ENCODE assay signal across 21 cellular contexts in the genomic region with DNA sequence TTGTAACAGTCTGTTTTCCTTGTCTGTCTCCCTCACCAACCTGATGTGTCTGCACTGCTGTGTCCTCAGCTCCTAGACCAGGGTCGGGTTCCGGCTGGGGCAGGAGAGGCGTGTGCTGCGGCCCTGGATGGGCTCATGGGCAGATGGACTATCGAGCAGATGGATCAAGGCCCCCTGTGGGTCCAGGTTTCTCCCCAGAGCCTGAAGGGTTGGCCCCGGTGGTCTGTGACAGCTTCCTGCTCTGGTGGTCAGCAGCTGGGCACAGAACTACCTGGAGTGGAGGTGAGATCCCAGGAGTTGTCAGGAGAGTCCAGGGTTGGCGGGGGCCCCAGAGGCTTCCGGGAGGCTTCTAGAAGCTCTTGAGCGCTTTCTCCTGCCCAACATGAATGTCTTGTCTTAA.
DNase-seq lines count a peak whose midpoint lies in the region; ATAC-seq and TF ChIP-seq lines count a peak whose summit lies in the region.
"Had no signal": no experiment of that assay in that cellular context is flagged by ENCODE, and none has a peak within 500 bp of the region (broad histone marks: within the 10 kb centered on the region; RNA-seq: fewer than 3 reads in every experiment).

No MANE protein-coding gene starts in this region.

- H3K4me1 Mint-ChIP-seq in T-helper 1 cell treated with Interleukin-12 subunit alpha and Interleukin-12 subunit beta and Interleukin-4 antibody, amounts not matched to agents 30 μg/mL and 1 μg/mL, for 36 hours (ENCODE audit: low read depth): peaks cover 61% of the 10 kb centered on the region
- peaks cover 56% of the 10 kb centered on the region for H3K4me1 Mint-ChIP-seq in stimulated activated effector memory CD8-positive, alpha-beta T cell treated with anti-CD3 and anti-CD28 coated beads, Interleukin-12 subunit alpha, Interleukin-12 subunit beta, amount 100 ng/mL, for 72 hours

- intact Hi-C loops in lower lobe of right lung (cut with DNase I): no loop called here

- H3K4me3 ChIP-seq in Peyer's patch: no peak overlapping the region
- no peak overlapping the region for H3K4me3 ChIP-seq in lower lobe of right lung
- H3K4me3 ChIP-seq: colonic mucosa, upper lobe of right lung had no signal

- H3K27ac ChIP-seq in Peyer's patch (peak overlapping the region in 3 of 4 donors; percentile 34 to 52 (median 36)), lower lobe of right lung (peak overlapping the region; percentile 27)
- H3K27ac ChIP-seq: C4-2B, colonic mucosa, neutrophil had no signal

- H3K4me3 Mint-ChIP-seq in T-helper 1 cell treated with Interleukin-12 subunit alpha and Interleukin-12 subunit beta and Interleukin-4 antibody, amounts not matched to agents 30 μg/mL and 1 μg/mL, for 36 hours: no peak overlapping the region
- H3K4me3 Mint-ChIP-seq in stimulated activated effector memory CD8-positive, alpha-beta T cell treated with anti-CD3 and anti-CD28 coated beads, Interleukin-12 subunit alpha, Interleukin-12 subunit beta, amount 100 ng/mL, for 72 hours: no peak overlapping the region
- H3K4me3 Mint-ChIP-seq: activated CD8-positive, alpha-beta T cell treated with anti-CD3 and anti-CD28 coated beads, Interleukin-2, amount 10 ng/mL, durations not matched to agents 7 days and 5 days; activated naive CD8-positive, alpha-beta T cell treated with anti-CD3 and anti-CD28 coated beads, Interleukin-2, amount 10 ng/mL, durations not matched to agents 7 days and 5 days; activated T-cell treated with anti-CD3 and anti-CD28 coated beads, Interleukin-2, amount 50 U/mL, for 24 hours; stimulated activated naive B cell treated with anti-CD40 and anti-IgM and Interleukin-4, amounts not matched to agents 10 μg/mL and 1 μg/mL and 100 μg/mL, for 72 hours had no signal

- peak overlapping the region; percentile 27 for H3K27ac Mint-ChIP-seq in T-helper 1 cell treated with Interleukin-12 subunit alpha and Interleukin-12 subunit beta and Interleukin-4 antibody, amounts not matched to agents 30 μg/mL and 1 μg/mL, for 36 hours
- peak overlapping the region; percentile 11 for H3K27ac Mint-ChIP-seq in stimulated activated effector memory CD8-positive, alpha-beta T cell treated with anti-CD3 and anti-CD28 coated beads, Interleukin-12 subunit alpha, Interleukin-12 subunit beta, amount 100 ng/mL, for 72 hours
- H3K27ac Mint-ChIP-seq: activated CD8-positive, alpha-beta T cell treated with anti-CD3 and anti-CD28 coated beads, Interleukin-2, amount 10 ng/mL, durations not matched to agents 7 days and 5 days; activated naive CD8-positive, alpha-beta T cell treated with anti-CD3 and anti-CD28 coated beads, Interleukin-2, amount 10 ng/mL, durations not matched to agents 7 days and 5 days; activated T-cell treated with anti-CD3 and anti-CD28 coated beads, Interleukin-2, amount 50 U/mL, for 24 hours had no signal

- TF ChIP-seq POLR2A in Peyer's patch (IDR thresholded peaks at IDR 0.05): no peak

- TF ChIP-seq CTCF in Peyer's patch (IDR thresholded peaks at IDR 0.05) (no peak), lower lobe of right lung (IDR thresholded peaks at IDR 0.05) (no peak)

- H3K4me1 ChIP-seq in Peyer's patch: peaks cover 2 to 49% (median 17%) of the 10 kb centered on the region in 4 donors
- peaks cover 76% of the 10 kb centered on the region for H3K4me1 ChIP-seq in lower lobe of right lung
- H3K4me1 ChIP-seq: colonic mucosa had no signal

- no peaks in the 10 kb centered on the region for H3K9me3 Mint-ChIP-seq in T-helper 1 cell treated with Interleukin-12 subunit alpha and Interleukin-12 subunit beta and Interleukin-4 antibody, amounts not matched to agents 30 μg/mL and 1 μg/mL, for 36 hours
- H3K9me3 Mint-ChIP-seq in stimulated activated effector memory CD8-positive, alpha-beta T cell treated with anti-CD3 and anti-CD28 coated beads, Interleukin-12 subunit alpha, Interleukin-12 subunit beta, amount 100 ng/mL, for 72 hours: no peaks in the 10 kb centered on the region
- H3K9me3 Mint-ChIP-seq: activated naive CD8-positive, alpha-beta T cell treated with anti-CD3 and anti-CD28 coated beads, Interleukin-2, amount 10 ng/mL, durations not matched to agents 7 days and 5 days; activated T-cell treated with anti-CD3 and anti-CD28 coated beads, Interleukin-2, amount 50 U/mL, for 24 hours; stimulated activated naive B cell treated with anti-CD40 and anti-IgM and Interleukin-4, amounts not matched to agents 10 μg/mL and 1 μg/mL and 100 μg/mL, for 72 hours had no signal

- ATAC-seq in lower lobe of right lung (no peak), GM19023 (IDR thresholded peaks at IDR 0.05; ENCODE audit: unreplicated experiment) (no peak)
- ATAC-seq in stimulated activated effector memory CD8-positive, alpha-beta T cell treated with anti-CD3 and anti-CD28 coated beads, Interleukin-12 subunit alpha, Interleukin-12 subunit beta, amount 100 ng/mL, for 72 hours: no peak
- ATAC-seq: activated CD8-positive, alpha-beta T cell treated with anti-CD3 and anti-CD28 coated beads, Interleukin-2, amount 10 ng/mL, durations not matched to agents 7 days and 5 days; stimulated activated naive B cell treated with anti-CD40 and anti-IgM and Interleukin-4, amounts not matched to agents 10 μg/mL and 1 μg/mL and 100 μg/mL, for 72 hours; upper lobe of right lung had no signal

- peaks cover 10% of the 10 kb centered on the region for H3K36me3 Mint-ChIP-seq in T-helper 1 cell treated with Interleukin-12 subunit alpha and Interleukin-12 subunit beta and Interleukin-4 antibody, amounts not matched to agents 30 μg/mL and 1 μg/mL, for 36 hours (ENCODE audit: low read depth)
- H3K36me3 Mint-ChIP-seq in stimulated activated effector memory CD8-positive, alpha-beta T cell treated with anti-CD3 and anti-CD28 coated beads, Interleukin-12 subunit alpha, Interleukin-12 subunit beta, amount 100 ng/mL, for 72 hours: no peaks in the 10 kb centered on the region

- H3K9me3 ChIP-seq in Peyer's patch (no peaks in the 10 kb centered on the region), lower lobe of right lung (no peaks in the 10 kb centered on the region)
- H3K9me3 ChIP-seq: colonic mucosa, neutrophil, upper lobe of right lung had no signal

- DNase-seq in T-helper 1 cell (no peak), Peyer's patch (no peak), lower lobe of right lung (no peak), AG08396 (ENCODE audit: low spot score) (no peak), NCI-H2081 (lab: John Stamatoyannopoulos, UW) (no peak)
- no peak for DNase-seq in stimulated activated effector memory CD8-positive, alpha-beta T cell treated with anti-CD3 and anti-CD28 coated beads, Interleukin-12 subunit alpha, Interleukin-12 subunit beta, amount 100 ng/mL, for 72 hours (ENCODE audit: low spot score in 2 of 2)
- DNase-seq: activated CD8-positive, alpha-beta T cell treated with anti-CD3 and anti-CD28 coated beads, Interleukin-2, amount 10 ng/mL, durations not matched to agents 7 days and 5 days; activated naive CD8-positive, alpha-beta T cell treated with anti-CD3 and anti-CD28 coated beads, Interleukin-2, amount 10 ng/mL, durations not matched to agents 7 days and 5 days; activated T-cell treated with anti-CD3 and anti-CD28 coated beads, Interleukin-2, amount 50 U/mL, for 24 hours; colonic mucosa; DMS79; H7; NCI-H1105; NCI-H2107; stimulated activated naive B cell treated with anti-CD40 and anti-IgM and Interleukin-4, amounts not matched to agents 10 μg/mL and 1 μg/mL and 100 μg/mL, for 72 hours; upper lobe of right lung had no signal

- H3K36me3 ChIP-seq in Peyer's patch: no peaks in the 10 kb centered on the region
- H3K36me3 ChIP-seq in lower lobe of right lung: no peaks in the 10 kb centered on the region
- H3K36me3 ChIP-seq: colonic mucosa, neutrophil, upper lobe of right lung had no signal

- H3K27me3 ChIP-seq in Peyer's patch (no peaks in the 10 kb centered on the region), lower lobe of right lung (ENCODE audit: low read depth) (no peaks in the 10 kb centered on the region)
- H3K27me3 ChIP-seq: colonic mucosa, neutrophil, upper lobe of right lung had no signal

- H3K27me3 Mint-ChIP-seq in T-helper 1 cell treated with Interleukin-12 subunit alpha and Interleukin-12 subunit beta and Interleukin-4 antibody, amounts not matched to agents 30 μg/mL and 1 μg/mL, for 36 hours (ENCODE audit: low read depth): no peaks in the 10 kb centered on the region
- H3K27me3 Mint-ChIP-seq: activated naive CD8-positive, alpha-beta T cell treated with anti-CD3 and anti-CD28 coated beads, Interleukin-2, amount 10 ng/mL, durations not matched to agents 7 days and 5 days; activated T-cell treated with anti-CD3 and anti-CD28 coated beads, Interleukin-2, amount 50 U/mL, for 24 hours; brain; stimulated activated naive B cell treated with anti-CD40 and anti-IgM and Interleukin-4, amounts not matched to agents 10 μg/mL and 1 μg/mL and 100 μg/mL, for 72 hours had no signal
